ENCODE assay signal across 10 cellular contexts in the genomic region with DNA sequence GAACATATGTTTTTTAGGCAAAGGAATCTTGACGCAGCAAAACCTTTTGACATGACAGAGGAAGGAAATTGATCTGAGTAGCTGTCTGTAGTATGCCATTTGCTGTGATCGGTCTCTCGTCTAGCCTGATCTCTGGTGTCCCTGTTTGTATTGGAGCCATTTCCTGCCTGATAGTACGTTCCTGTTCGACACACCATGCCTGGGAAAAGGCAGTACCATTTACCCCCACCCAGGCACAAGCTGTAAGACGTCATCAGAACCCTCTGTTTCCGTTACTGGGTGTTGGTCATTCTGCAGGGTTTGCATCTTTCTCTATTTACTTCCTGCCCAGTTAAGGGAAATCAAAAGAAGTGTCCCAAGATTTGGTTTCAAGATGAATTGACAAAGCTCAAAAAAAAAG.
DNase-seq lines count a peak whose midpoint lies in the region; ATAC-seq and TF ChIP-seq lines count a peak whose summit lies in the region.
"Had no signal": no experiment of that assay in that cellular context is flagged by ENCODE, and none has a peak within 500 bp of the region (broad histone marks: within the 10 kb centered on the region; RNA-seq: fewer than 3 reads in every experiment).

No MANE protein-coding gene starts in this region.

- H3K36me3 Mint-ChIP-seq in activated naive CD4-positive, alpha-beta T cell treated with anti-CD3 and anti-CD28 coated beads, Interleukin-2, amount 10 ng/mL, durations not matched to agents 7 days and 5 days = peaks cover 2% of the 10 kb centered on the region

- TF ChIP-seq POLR2A in upper lobe of left lung (IDR thresholded peaks at IDR 0.05) = peak in 1 of 4 donors; percentile 68

- no peaks in the 10 kb centered on the region for H3K27me3 ChIP-seq in upper lobe of left lung

- peak; percentile 59 to 95 (median 88) for TF ChIP-seq EP300 in upper lobe of left lung (IDR thresholded peaks at IDR 0.05)

- peak overlapping the region; percentile 36 for H3K4me3 Mint-ChIP-seq in activated naive CD4-positive, alpha-beta T cell treated with anti-CD3 and anti-CD28 coated beads, Interleukin-2, amount 10 ng/mL, durations not matched to agents 7 days and 5 days

- CTCF ChIA-PET in activated naive CD4-positive, alpha-beta T cell treated with anti-CD3 and anti-CD28 coated beads, Interleukin-2, amount 10 ng/mL, durations not matched to agents 7 days and 5 days (lab: Charles Lee) = interaction anchor here (1.1 to 1.2 kb wide), 2 partner anchors 8 to 11 kb away, joined by 3 read pairs; no protein-coding TSS in a partner anchor

- WGBS in upper lobe of left lung, 2 donors = 25 to 29% methylated on average over 7 of the region's 7 CpGs

- H3K27ac ChIP-seq in upper lobe of left lung = peak overlapping the region; percentile 24 to 84 (median 61)

- TF ChIP-seq CTCF in upper lobe of left lung (IDR thresholded peaks at IDR 0.05) (no peak), foreskin fibroblast (IDR thresholded peaks at IDR 0.05; ENCODE audit: low read depth, low read length) (no peak)

- DNase-seq in activated naive CD4-positive, alpha-beta T cell treated with anti-CD3 and anti-CD28 coated beads, Interleukin-2, amount 10 ng/mL, durations not matched to agents 7 days and 5 days = peak; percentile 35
- DNase-seq in activated naive CD4-positive, alpha-beta T cell treated with anti-CD3 and anti-CD28 coated beads, Interleukin-2, amount 50 U/mL, for 16 hours = no peak
- peak; percentile 28 to 73 for DNase-seq in dermis microvascular lymphatic vessel endothelial cell (ENCODE audit: low read depth in 2 of 2)
- peak; percentile 17 for DNase-seq in midbrain (lab: John Stamatoyannopoulos, UW)
- peak in 1 of 2 donors; percentile 39 for DNase-seq in upper lobe of left lung
- DNase-seq in foreskin fibroblast = no peak
- DNase-seq: activated CD8-positive, alpha-beta memory T cell treated with anti-CD3 and anti-CD28 coated beads for 24 hours; stimulated activated CD8-positive, alpha-beta memory T cell treated with anti-CD3 and anti-CD28 coated beads, Interleukin-4, amount 100 ng/mL, for 48 hours had no signal

- no peaks in the 10 kb centered on the region for H3K9me3 ChIP-seq in upper lobe of left lung

- H3K36me3 ChIP-seq in upper lobe of left lung = no peaks in the 10 kb centered on the region

- H3K27ac Mint-ChIP-seq in activated naive CD4-positive, alpha-beta T cell treated with anti-CD3 and anti-CD28 coated beads, Interleukin-2, amount 10 ng/mL, durations not matched to agents 7 days and 5 days = peak overlapping the region; percentile 88

- H3K4me3 ChIP-seq in upper lobe of left lung (peak overlapping the region in 2 of 4 donors; percentile 0 to 17), foreskin fibroblast (ENCODE audit: low read depth in 1 of 2, low read length in 2 of 2) (no peak overlapping the region)

- ATAC-seq in upper lobe of left lung (ENCODE audit: low FRiP score in 2 of 2) (peak; percentile 75 to 91), GM18498 (IDR thresholded peaks at IDR 0.05; ENCODE audit: unreplicated experiment) (no peak), GM18520 (IDR thresholded peaks at IDR 0.05; ENCODE audit: unreplicated experiment) (no peak)

- no peaks in the 10 kb centered on the region for H3K27me3 Mint-ChIP-seq in activated naive CD4-positive, alpha-beta T cell treated with anti-CD3 and anti-CD28 coated beads, Interleukin-2, amount 10 ng/mL, durations not matched to agents 7 days and 5 days

- peaks cover 0 to 23% (median 11%) of the 10 kb centered on the region in 4 donors for H3K4me1 ChIP-seq in upper lobe of left lung

- no peaks in the 10 kb centered on the region for H3K9me3 Mint-ChIP-seq in activated naive CD4-positive, alpha-beta T cell treated with anti-CD3 and anti-CD28 coated beads, Interleukin-2, amount 10 ng/mL, durations not matched to agents 7 days and 5 days

- peaks cover 35% of the 10 kb centered on the region for H3K4me1 Mint-ChIP-seq in activated naive CD4-positive, alpha-beta T cell treated with anti-CD3 and anti-CD28 coated beads, Interleukin-2, amount 10 ng/mL, durations not matched to agents 7 days and 5 days

Comparison
In these comparisons a context has a peak if more than half of its experiments do, and no peak if none do; other contexts are left out.
1. DNase-seq: peak in activated naive CD4-positive, alpha-beta T cell treated with anti-CD3 and anti-CD28 coated beads, Interleukin-2, amount 10 ng/mL, durations not matched to agents 7 days and 5 days (single experiment), dermis microvascular lymphatic vessel endothelial cell (2 of 2) and midbrain (single experiment); none in activated naive CD4-positive, alpha-beta T cell treated with anti-CD3 and anti-CD28 coated beads, Interleukin-2, amount 50 U/mL, for 16 hours (single experiment) and foreskin fibroblast (0 of 2).
2. ATAC-seq: peak in upper lobe of left lung (2 of 2); none in GM18498 (single experiment) and GM18520 (single experiment).